In the genomic region with DNA sequence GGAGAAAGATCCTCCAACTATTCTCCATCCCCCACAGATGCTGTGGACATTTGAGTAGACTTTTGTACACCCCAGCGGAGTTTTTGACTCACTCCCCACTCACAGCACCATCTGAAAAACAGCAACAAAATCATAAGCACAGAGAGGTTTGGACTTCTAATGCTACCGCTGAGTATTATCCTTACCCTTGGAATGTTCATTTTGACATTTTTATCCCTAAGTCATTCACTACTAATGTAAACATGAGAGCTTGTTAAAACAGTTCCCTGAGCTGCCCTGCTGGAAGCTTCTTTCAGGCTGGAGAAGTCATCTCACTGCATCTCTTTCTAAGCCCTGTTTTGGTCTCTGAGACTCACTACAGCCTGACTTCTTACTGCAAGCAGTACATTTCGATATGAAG, we compare ENCODE assay signal across 2 cellular contexts.
TF ChIP-seq lines count a peak whose summit lies in the region.

No MANE protein-coding gene starts in this region.

TF ChIP-seq in A549, 52 proteins besides CTCF, POLR2A, EP300 and RAD21 (continued from another document):
- TF ChIP-seq, protein P1, sequence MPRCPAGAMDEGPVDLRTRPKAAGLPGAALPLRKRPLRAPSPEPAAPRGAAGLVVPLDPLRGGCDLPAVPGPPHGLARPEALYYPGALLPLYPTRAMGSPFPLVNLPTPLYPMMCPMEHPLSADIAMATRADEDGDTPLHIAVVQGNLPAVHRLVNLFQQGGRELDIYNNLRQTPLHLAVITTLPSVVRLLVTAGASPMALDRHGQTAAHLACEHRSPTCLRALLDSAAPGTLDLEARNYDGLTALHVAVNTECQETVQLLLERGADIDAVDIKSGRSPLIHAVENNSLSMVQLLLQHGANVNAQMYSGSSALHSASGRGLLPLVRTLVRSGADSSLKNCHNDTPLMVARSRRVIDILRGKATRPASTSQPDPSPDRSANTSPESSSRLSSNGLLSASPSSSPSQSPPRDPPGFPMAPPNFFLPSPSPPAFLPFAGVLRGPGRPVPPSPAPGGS (IDR thresholded peaks at IDR 0.05), result no peak
- no peak for TF ChIP-seq CBX8 (IDR thresholded peaks at IDR 0.05)
- no peak for TF ChIP-seq TP53 (CRISPR knock-in tag; IDR thresholded peaks at IDR 0.05)
- TF ChIP-seq HEYL (CRISPR knock-in tag; IDR thresholded peaks at IDR 0.05), result no peak
- TF ChIP-seq USF2 (IDR thresholded peaks at IDR 0.05), result no peak
- no peak for TF ChIP-seq MYC (IDR thresholded peaks at IDR 0.05; ENCODE audit: borderline replicate concordance, low read length)
- no peak for TF ChIP-seq RCOR1 (IDR thresholded peaks at IDR 0.05; ENCODE audit: low read depth, low read length)

TF ChIP-seq in IMR-90, 13 proteins besides CTCF, POLR2A, EP300 and RAD21 (continued from another document):
- TF ChIP-seq, protein P2, sequence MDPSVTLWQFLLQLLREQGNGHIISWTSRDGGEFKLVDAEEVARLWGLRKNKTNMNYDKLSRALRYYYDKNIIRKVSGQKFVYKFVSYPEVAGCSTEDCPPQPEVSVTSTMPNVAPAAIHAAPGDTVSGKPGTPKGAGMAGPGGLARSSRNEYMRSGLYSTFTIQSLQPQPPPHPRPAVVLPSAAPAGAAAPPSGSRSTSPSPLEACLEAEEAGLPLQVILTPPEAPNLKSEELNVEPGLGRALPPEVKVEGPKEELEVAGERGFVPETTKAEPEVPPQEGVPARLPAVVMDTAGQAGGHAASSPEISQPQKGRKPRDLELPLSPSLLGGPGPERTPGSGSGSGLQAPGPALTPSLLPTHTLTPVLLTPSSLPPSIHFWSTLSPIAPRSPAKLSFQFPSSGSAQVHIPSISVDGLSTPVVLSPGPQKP (IDR thresholded peaks at IDR 0.05; ENCODE audit: borderline replicate concordance, low read depth, low read length), result no peak
- TF ChIP-seq RCOR1 (IDR thresholded peaks at IDR 0.05; ENCODE audit: insufficient replicate concordance, low read length), result peak; percentile 65
- TF ChIP-seq MAZ (IDR thresholded peaks at IDR 0.05; ENCODE audit: borderline replicate concordance, low read depth, low read length), result peak; percentile 17; the same call in 1 of the 2 replicates
- peak; percentile 47 for TF ChIP-seq BHLHE40 (IDR thresholded peaks at IDR 0.05; ENCODE audit: low read depth, low read length)
- TF ChIP-seq CHD1 (IDR thresholded peaks at IDR 0.05; ENCODE audit: low read depth, low read length), result no peak
